Comparison of ENCODE assay signal across 16 cellular contexts in the genomic region with DNA sequence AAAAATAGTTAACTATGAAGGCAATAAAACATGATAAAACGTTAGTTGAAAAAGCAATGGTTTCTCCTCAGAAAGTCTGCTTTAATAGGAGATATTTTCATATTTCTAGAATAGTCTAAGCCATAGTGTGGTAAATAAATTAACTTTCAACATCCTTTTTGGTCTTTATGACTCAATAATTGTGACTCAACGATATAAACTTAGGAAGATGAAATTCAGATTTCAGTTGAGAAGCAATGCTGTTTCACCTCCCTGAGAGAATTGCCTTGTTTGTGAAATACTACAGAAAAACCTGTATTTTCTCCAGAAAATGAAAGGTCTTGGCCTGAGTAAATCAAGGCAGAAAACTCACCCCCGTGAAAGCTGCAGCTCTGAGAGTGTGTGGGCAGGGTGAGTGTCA.
DNase-seq lines count a peak whose midpoint lies in the region; ATAC-seq and TF ChIP-seq lines count a peak whose summit lies in the region.
"Had no signal": no experiment of that assay in that cellular context is flagged by ENCODE, and none has a peak within 500 bp of the region (broad histone marks: within the 10 kb centered on the region; RNA-seq: fewer than 3 reads in every experiment).

No MANE protein-coding gene starts in this region.

- no peaks in the 10 kb centered on the region for H4K20me1 ChIP-seq in GM23248 (ENCODE audit: insufficient read depth)
- no peaks in the 10 kb centered on the region for H4K20me1 ChIP-seq in mammary epithelial cell (ENCODE audit: insufficient read depth, low read length)

- no peaks in the 10 kb centered on the region for H3K27me3 ChIP-seq in ACC112 (ENCODE audit: insufficient read depth, low read length)
- no peaks in the 10 kb centered on the region for H3K27me3 ChIP-seq in GM23248 (replicated peaks; ENCODE audit: insufficient read depth)
- H3K27me3 ChIP-seq in mammary epithelial cell (ENCODE audit: insufficient read depth, low read length): no peaks in the 10 kb centered on the region

- dilution Hi-C loops in mammary epithelial cell (cut with HindIII; ENCODE audit: low sequenced_read_pairs): no loop called here

- ATAC-seq in GM21360 (IDR thresholded peaks at IDR 0.05; ENCODE audit: unreplicated experiment): no peak
- no peak for ATAC-seq in GM18517 (IDR thresholded peaks at IDR 0.05; ENCODE audit: unreplicated experiment)
- ATAC-seq: activated T-cell treated with anti-CD3 and anti-CD28 coated beads, Interleukin-2, amount 50 U/mL, for 4 hours had no signal

- 9 to 16% methylated on average over 3 of the region's 3 CpGs for WGBS in GM23248 (ENCODE audit: low coverage in 1 of 2, low lambda C conversion rate in 2 of 2, missing lambda C conversion rate in 2 of 2), 2 experiments
- 88% methylated on average over 3 of the region's 3 CpGs for WGBS in mammary epithelial cell (ENCODE audit: low coverage, missing lambda C conversion rate)

- no peaks in the 10 kb centered on the region for H3K79me2 ChIP-seq in ACC112 (ENCODE audit: control insufficient read depth, insufficient read depth, low read length, unreplicated experiment)
- no peaks in the 10 kb centered on the region for H3K79me2 ChIP-seq in GM23248 (ENCODE audit: insufficient read depth)
- no peaks in the 10 kb centered on the region for H3K79me2 ChIP-seq in mammary epithelial cell (ENCODE audit: insufficient read depth, low read length)

- H3K4me2 ChIP-seq in GM23248 (ENCODE audit: unreplicated experiment) (peak overlapping the region; percentile 58), mammary epithelial cell (ENCODE audit: insufficient read depth, low read depth, low read length) (no peak overlapping the region)
- H3K4me2 ChIP-seq: KMS-11 had no signal

- H3K4me1 ChIP-seq in ACC112 (ENCODE audit: control insufficient read depth, insufficient read depth, low read length, unreplicated experiment): peaks cover 77% of the 10 kb centered on the region
- peaks cover 62% of the 10 kb centered on the region for H3K4me1 ChIP-seq in GM23248 (ENCODE audit: insufficient read depth)
- H3K4me1 ChIP-seq in mammary epithelial cell (ENCODE audit: insufficient read depth, low read length): no peaks in the 10 kb centered on the region

- peaks cover 73% of the 10 kb centered on the region for H3F3A ChIP-seq in GM23248 (ENCODE audit: insufficient read depth)

- intact Hi-C loops in mammary epithelial cell (cut with micrococcal nuclease): no loop called here

- CTCF ChIA-PET in mammary epithelial cell (lab: Charles Lee; ENCODE audit: low non-redundant PET): no interaction called here

- peaks cover 2% of the 10 kb centered on the region; the same call in 1 of the 2 replicates for H3K9me2 ChIP-seq in GM23248 (ENCODE audit: insufficient read depth)

- in situ Hi-C loops in GM23248 (cut with MboI): no loop called here
- in situ Hi-C loops in mammary epithelial cell (cut with MboI; ENCODE audit: low sequenced_read_pairs in 2 of 2): no loop called here

- peak overlapping the region; percentile 83 for H3K27ac ChIP-seq in ACC112 (ENCODE audit: low read depth, low read length)
- peak overlapping the region; percentile 79 for H3K27ac ChIP-seq in GM23248
- H3K27ac ChIP-seq in mammary epithelial cell (ENCODE audit: insufficient read depth, low read depth, low read length): no peak overlapping the region
- H3K27ac ChIP-seq: KMS-11 had no signal

- H3K9ac ChIP-seq in GM23248: peak overlapping the region; percentile 32; the same call in 1 of the 2 replicates
- H3K9ac ChIP-seq in mammary epithelial cell (ENCODE audit: insufficient read depth, low read length): no peak overlapping the region
- H3K9ac ChIP-seq: KMS-11 had no signal

- H3K36me3 ChIP-seq in ACC112 (ENCODE audit: insufficient read depth, low read length) (no peaks in the 10 kb centered on the region), GM23248 (ENCODE audit: low read depth) (no peaks in the 10 kb centered on the region), mammary epithelial cell (ENCODE audit: insufficient read depth, low read length) (no peaks in the 10 kb centered on the region)

- DNase-seq in GM23248: peak; percentile 77
- DNase-seq in mammary epithelial cell: peak; percentile 27
- DNase-seq in fibroblast of the aortic adventitia (ENCODE audit: low read depth): peak; percentile 78
- no peak for DNase-seq in ecto neural progenitor cell (ENCODE audit: low spot score)
- no peak for DNase-seq in SHP77 treated with DMSO at 0.1 percent for 48 hours (lab: John Stamatoyannopoulos, UW)
- DNase-seq: activated CD4-positive, CD25-positive, alpha-beta regulatory T cell treated with anti-CD3 and anti-CD28 coated beads, Interleukin-2, amount 50 U/mL, for 72 hours; activated naive CD4-positive, alpha-beta T cell treated with Interleukin-2 at 50 U/mL for 16 hours; activated T-cell treated with anti-CD3 and anti-CD28 coated beads, Interleukin-2, amount 50 U/mL, for 4 hours; naive B cell; NCI-H187; NCI-H2227 treated with DMSO at 0.1 percent for 48 hours; occipital lobe had no signal

- no peak for TF ChIP-seq CTCF in mammary epithelial cell (conservative IDR thresholded peaks at IDR 0.05 in 1 of 2, IDR thresholded peaks at IDR 0.05 in 1 of 2; ENCODE audit: extremely low read depth in 1 of 2, insufficient read depth in 1 of 2, low read depth in 1 of 2, low read length in 2 of 2)
- no peak for TF ChIP-seq CTCF in fibroblast of the aortic adventitia (IDR thresholded peaks at IDR 0.05; ENCODE audit: insufficient read depth, low read length)

- H2AFZ ChIP-seq in ACC112 (ENCODE audit: low read length, unreplicated experiment) (no peak overlapping the region), GM23248 (peak overlapping the region; percentile 40; the same call in 1 of the 2 replicates), mammary epithelial cell (ENCODE audit: low read depth, low read length) (no peak overlapping the region)

- H3K9me3 ChIP-seq in GM23248 (ENCODE audit: low read depth) (no peaks in the 10 kb centered on the region), mammary epithelial cell (replicated peaks; ENCODE audit: insufficient read depth, low read length) (no peaks in the 10 kb centered on the region)

- BruUV-seq in mammary epithelial cell (replicated peaks; lab: Mats Ljungman, UMichigan): no TSS peak

- H3K4me3 ChIP-seq in ACC112 (ENCODE audit: low read depth, low read length): peak overlapping the region; percentile 0; the same call in 1 of the 2 replicates
- H3K4me3 ChIP-seq in GM23248: no peak overlapping the region
- no peak overlapping the region for H3K4me3 ChIP-seq in mammary epithelial cell (replicated peaks in 1 of 3; ENCODE audit: insufficient read depth in 1 of 3, low read depth in 2 of 3, low read length in 3 of 3)
- H3K4me3 ChIP-seq in fibroblast of the aortic adventitia (ENCODE audit: low read depth, low read length): no peak overlapping the region

Comparison
In these comparisons a context has a peak if more than half of its experiments do, and no peak if none do; other contexts are left out.
1. DNase-seq: peak in GM23248 (single experiment), mammary epithelial cell (single experiment) and fibroblast of the aortic adventitia (single experiment); none in ecto neural progenitor cell (single experiment) and SHP77 treated with DMSO at 0.1 percent for 48 hours (single experiment).